In the genomic region with DNA sequence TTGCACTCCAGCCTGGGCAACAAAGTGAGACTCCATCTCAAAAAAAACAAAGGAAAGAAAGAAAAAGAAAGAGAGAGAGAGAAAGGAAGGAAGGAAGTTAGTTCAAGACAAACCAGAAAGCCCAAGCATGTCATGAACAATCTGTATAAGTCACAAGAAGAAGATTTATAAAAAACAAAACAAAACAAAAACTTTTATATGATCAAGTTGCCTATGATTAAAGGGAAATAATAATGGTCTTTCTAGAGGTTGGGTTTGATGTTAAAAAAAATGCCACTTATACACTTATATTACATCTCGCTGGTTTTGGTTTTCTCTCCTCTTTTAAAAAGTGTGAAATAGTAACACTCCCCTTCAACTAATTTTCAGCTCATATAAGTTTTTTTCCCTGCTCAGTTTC, we compare ENCODE assay signal across 15 cellular contexts.
A peak's percentile ranks its signal among the peaks of the same experiment; 100 is the strongest.
DNase-seq lines count a peak whose midpoint lies in the region; ATAC-seq, FAIRE-seq and TF ChIP-seq lines count a peak whose summit lies in the region.
"Had no signal": no experiment of that assay in that cellular context is flagged by ENCODE, and none has a peak within 500 bp of the region (broad histone marks: within the 10 kb centered on the region; RNA-seq: fewer than 3 reads in every experiment).

No MANE protein-coding gene starts in this region.

- no peaks in the 10 kb centered on the region for H4K20me1 ChIP-seq in OCI-LY7 (ENCODE audit: insufficient read depth, low read length)

- no TSS peak for BruUV-seq in OCI-LY7 (replicated peaks; lab: Mats Ljungman, UMichigan)

- no peaks in the 10 kb centered on the region for H3K79me2 ChIP-seq in OCI-LY7 (ENCODE audit: insufficient read depth, low read depth, low read length)

- peaks cover 4% of the 10 kb centered on the region; the same call in 1 of the 2 replicates for H3K36me3 ChIP-seq in OCI-LY7 (ENCODE audit: insufficient read depth, low read length)
- H3K36me3 ChIP-seq in esophagus muscularis mucosa, result peaks cover 0 to 4% (median 0%) of the 10 kb centered on the region in 4 donors
- H3K36me3 ChIP-seq in transverse colon, result peaks cover 0 to 7% (median 0%) of the 10 kb centered on the region in 4 donors

- TF ChIP-seq CTCF in OCI-LY7 (conservative IDR thresholded peaks at IDR 0.05; ENCODE audit: low read length), result no peak
- TF ChIP-seq CTCF in esophagus muscularis mucosa (IDR thresholded peaks at IDR 0.05), result no peak
- TF ChIP-seq CTCF in transverse colon (IDR thresholded peaks at IDR 0.05), result no peak

- H3K4me2 ChIP-seq in OCI-LY7 (ENCODE audit: low read length), result no peak overlapping the region

- no peak overlapping the region for H2AFZ ChIP-seq in OCI-LY7 (ENCODE audit: low read length)

- no peak for DNase-seq in activated naive CD4-positive, alpha-beta T cell treated with anti-CD3 and anti-CD28 coated beads, Interleukin-2, amount 50 U/mL, for 72 hours (ENCODE audit: low spot score in 2 of 2)
- DNase-seq in activated naive CD4-positive, alpha-beta T cell treated with anti-CD3 and anti-CD28 coated beads, Interleukin-2, amount 10 ng/mL, durations not matched to agents 7 days and 5 days, result no peak
- peak; percentile 25 for DNase-seq in OCI-LY7 (ENCODE audit: low spot score)
- DNase-seq in esophagus muscularis mucosa (ENCODE audit: extremely low spot score), result no peak
- no peak for DNase-seq in transverse colon
- DNase-seq in NCI-H2196 treated with DMSO at 0.1 percent for 48 hours (lab: John Stamatoyannopoulos, UW; ENCODE audit: unreplicated experiment), result no peak
- DNase-seq in frontal cortex (ENCODE audit: low spot score in 2 of 2), result no peak
- DNase-seq: activated gamma-delta T cell treated with Interleukin-2 at 50 U/mL for 16 hours; DMS153; effector memory CD4-positive, alpha-beta T cell; NCI-H2029; NCI-H82 had no signal

- TF ChIP-seq EP300 in esophagus muscularis mucosa (IDR thresholded peaks at IDR 0.05) (no peak), transverse colon (IDR thresholded peaks at IDR 0.05; ENCODE audit: low read depth) (no peak)

- H3K4me1 ChIP-seq in OCI-LY7 (ENCODE audit: insufficient read depth, low read length, poor library complexity, severe bottlenecking) (peaks cover 11% of the 10 kb centered on the region), esophagus muscularis mucosa (peaks cover 0 to 54% (median 45%) of the 10 kb centered on the region in 4 donors), transverse colon (peaks cover 0 to 46% (median 7%) of the 10 kb centered on the region in 4 donors)

- TF ChIP-seq POLR2A in esophagus muscularis mucosa (IDR thresholded peaks at IDR 0.05; ENCODE audit: low read depth), result no peak
- no peak for TF ChIP-seq POLR2A in transverse colon (IDR thresholded peaks at IDR 0.05)

- H3K36me3 Mint-ChIP-seq in activated naive CD4-positive, alpha-beta T cell treated with anti-CD3 and anti-CD28 coated beads, Interleukin-2, amount 50 U/mL, for 72 hours, result peaks cover 47 to 93% of the 10 kb centered on the region in 2 donors
- peaks cover 81% of the 10 kb centered on the region for H3K36me3 Mint-ChIP-seq in activated naive CD4-positive, alpha-beta T cell treated with anti-CD3 and anti-CD28 coated beads, Interleukin-2, amount 10 ng/mL, durations not matched to agents 7 days and 5 days

- H3K27ac Mint-ChIP-seq in activated naive CD4-positive, alpha-beta T cell treated with anti-CD3 and anti-CD28 coated beads, Interleukin-2, amount 50 U/mL, for 72 hours, result peak overlapping the region; percentile 43 to 95
- no peak overlapping the region for H3K27ac Mint-ChIP-seq in activated naive CD4-positive, alpha-beta T cell treated with anti-CD3 and anti-CD28 coated beads, Interleukin-2, amount 10 ng/mL, durations not matched to agents 7 days and 5 days

- H3K4me3 Mint-ChIP-seq in activated naive CD4-positive, alpha-beta T cell treated with anti-CD3 and anti-CD28 coated beads, Interleukin-2, amount 10 ng/mL, durations not matched to agents 7 days and 5 days, result no peak overlapping the region
- H3K4me3 Mint-ChIP-seq: neural crest cell had no signal

- peaks cover 58% of the 10 kb centered on the region for H3K4me1 Mint-ChIP-seq in activated naive CD4-positive, alpha-beta T cell treated with anti-CD3 and anti-CD28 coated beads, Interleukin-2, amount 10 ng/mL, durations not matched to agents 7 days and 5 days
- H3K4me1 Mint-ChIP-seq: neural crest cell had no signal

- ATAC-seq in activated naive CD4-positive, alpha-beta T cell treated with anti-CD3 and anti-CD28 coated beads, Interleukin-2, amount 50 U/mL, for 72 hours, result no peak
- ATAC-seq in GM19324 (IDR thresholded peaks at IDR 0.05; ENCODE audit: low FRiP score, unreplicated experiment), result no peak

- POLR2A ChIA-PET in OCI-LY7 (lab: Charles Lee), result interaction anchor here (0.6 to 0.7 kb wide), 2 partner anchors 12 to 924 kb away, joined by 3 to 4 read pairs; no protein-coding TSS in a partner anchor

- WGBS in esophagus muscularis mucosa, result 93% methylated on average over 1 of the region's 1 CpG
- 82 to 93% methylated on average over 1 of the region's 1 CpG for WGBS in transverse colon (ENCODE audit: low coverage in 1 of 2), 2 donors

- H3K27me3 Mint-ChIP-seq in activated naive CD4-positive, alpha-beta T cell treated with anti-CD3 and anti-CD28 coated beads, Interleukin-2, amount 10 ng/mL, durations not matched to agents 7 days and 5 days, result no peaks in the 10 kb centered on the region

- intact Hi-C loops in OCI-LY7 (cut with micrococcal nuclease; ENCODE audit: unreplicated experiment) (loop anchor here (10.0 kb wide), 1 partner anchor 638 kb away; a partner anchor contains a TSS), esophagus muscularis mucosa (cut with DNase I) (no loop called here), transverse colon (cut with DNase I; ENCODE audit: low total_unique reads) (no loop called here)

- H3K9me2 ChIP-seq in OCI-LY7 (ENCODE audit: insufficient read depth, low read length), result no peaks in the 10 kb centered on the region

- no peak for FAIRE-seq in frontal cortex (lab: Jason Lieb, UNC)
- FAIRE-seq: bronchial epithelial cell had no signal

- CTCF ChIA-PET in activated naive CD4-positive, alpha-beta T cell treated with anti-CD3 and anti-CD28 coated beads, Interleukin-2, amount 10 ng/mL, durations not matched to agents 7 days and 5 days (lab: Charles Lee), result no interaction called here
- CTCF ChIA-PET in OCI-LY7 (lab: Charles Lee; ENCODE audit: unreplicated experiment), result no interaction called here

- H3K27me3 ChIP-seq in esophagus muscularis mucosa (no peaks in the 10 kb centered on the region), transverse colon (no peaks in the 10 kb centered on the region)

- H3K27ac ChIP-seq in OCI-LY7 (ENCODE audit: low read depth, low read length, poor library complexity, severe bottlenecking) (no peak overlapping the region), esophagus muscularis mucosa (replicated peaks in 1 of 4) (peak overlapping the region; percentile 12 to 50 (median 14)), transverse colon (peak overlapping the region in 3 of 4 donors; percentile 14 to 91 (median 33))

- H3K9me3 Mint-ChIP-seq in activated naive CD4-positive, alpha-beta T cell treated with anti-CD3 and anti-CD28 coated beads, Interleukin-2, amount 50 U/mL, for 72 hours, result peaks cover 0 to 9% of the 10 kb centered on the region in 2 donors
- H3K9me3 Mint-ChIP-seq in activated naive CD4-positive, alpha-beta T cell treated with anti-CD3 and anti-CD28 coated beads, Interleukin-2, amount 10 ng/mL, durations not matched to agents 7 days and 5 days, result peaks cover 19% of the 10 kb centered on the region

- H3K4me3 ChIP-seq in OCI-LY7 (ENCODE audit: low read depth, low read length, poor library complexity, severe bottlenecking), result no peak overlapping the region
- H3K4me3 ChIP-seq in esophagus muscularis mucosa, result no peak overlapping the region
- H3K4me3 ChIP-seq in transverse colon, result no peak overlapping the region

- peaks cover 49% of the 10 kb centered on the region for H3K9me3 ChIP-seq in OCI-LY7 (ENCODE audit: low read length)
- no peaks in the 10 kb centered on the region for H3K9me3 ChIP-seq in esophagus muscularis mucosa
- H3K9me3 ChIP-seq in transverse colon, result peaks cover 5 to 7% of the 10 kb centered on the region in 2 donors

- in situ Hi-C loops in transverse colon (cut with MboI; ENCODE audit: low pct_ligation_motif_present in 1 of 4, low pct_unique_long_range_greater_than_20kb in 1 of 4, low sequenced_read_pairs in 3 of 4), result no loop called here
